20 cellular contexts compared by ENCODE assay signal in genomic region chr20:56157530-56158203, GRCh38.
A peak's percentile ranks its signal among the peaks of the same experiment; 100 is the strongest.
DNase-seq lines count a peak whose midpoint lies in the region.
"Had no signal": no experiment of that assay in that cellular context is flagged by ENCODE, and none has a peak within 500 bp of the region (broad histone marks: within the 10 kb centered on the region; RNA-seq: fewer than 3 reads in every experiment).

No MANE protein-coding gene starts in this region.

- no peaks in the 10 kb centered on the region for H3K27me3 ChIP-seq in iPS-20b (ENCODE audit: insufficient read depth, low read length)
- peaks cover 0 to 5% (median 0%) of the 10 kb centered on the region in 3 experiments for H3K27me3 ChIP-seq in neuronal stem cell (ENCODE audit: control insufficient read depth in 3 of 3, insufficient read depth in 3 of 3, low read depth in 1 of 3, low read length in 3 of 3)
- H3K27me3 ChIP-seq: BE2C had no signal

- H3K9me3 ChIP-seq in iPS-20b (ENCODE audit: insufficient read depth, low read depth, low read length) = no peaks in the 10 kb centered on the region
- peaks cover 0 to 1% of the 10 kb centered on the region in 2 donors for H3K9me3 ChIP-seq in neuronal stem cell (replicated peaks in 1 of 2; ENCODE audit: control insufficient read depth in 2 of 2, insufficient read depth in 1 of 2, low read depth in 1 of 2, low read length in 2 of 2)
- H3K9me3 ChIP-seq: BE2C had no signal

- H3K79me1 ChIP-seq in neuronal stem cell (ENCODE audit: low read depth, low read length) = no peaks in the 10 kb centered on the region

- H3K9ac ChIP-seq in iPS-20b (ENCODE audit: low read depth, low read length) (no peak overlapping the region), neuronal stem cell (ENCODE audit: low read depth, low read length, poor library complexity) (no peak overlapping the region)

- H3K4me3 ChIP-seq in iPS-20b (ENCODE audit: low read length) = peak overlapping the region; percentile 26; the same call in 1 of the 2 replicates
- no peak overlapping the region for H3K4me3 ChIP-seq in neuronal stem cell (ENCODE audit: low read length in 2 of 2)

- DNase-seq in DMS153 treated with DMSO at 0.1 percent for 48 hours (lab: John Stamatoyannopoulos, UW; ENCODE audit: unreplicated experiment) (peak; percentile 75), NCI-H69 (lab: John Stamatoyannopoulos, UW) (peak; percentile 7), neuronal stem cell (ENCODE audit: low spot score) (no peak), mucosa of gallbladder (ENCODE audit: low spot score) (no peak), T1000 (lab: John Stamatoyannopoulos, UW) (no peak), T-helper 2 cell (no peak)
- DNase-seq: ACHN; BE2C; C1 segment of cervical spinal cord; CD4-positive, CD25-positive, alpha-beta regulatory T cell; CD8-positive, alpha-beta memory T cell; COR-L47; DMS 273 treated with DMSO at 0.1 percent for 48 hours; DMS79; GDM1; GOT3; H7; HFFc6; IMR-90 had no signal

- no peak overlapping the region for H2BK15ac ChIP-seq in neuronal stem cell (ENCODE audit: low read length)

- H3K4me1 ChIP-seq in iPS-20b (ENCODE audit: insufficient read depth, low read length) (peaks cover 12% of the 10 kb centered on the region; the same call in 1 of the 2 replicates), neuronal stem cell (ENCODE audit: control insufficient read depth in 2 of 2, insufficient read depth in 1 of 2, low read depth in 1 of 2, low read length in 2 of 2) (peaks cover 0 to 6% of the 10 kb centered on the region in 2 donors)
- H3K4me1 ChIP-seq: BE2C had no signal

- no CpG with 5 or more reads among the region's 12 CpGs for WGBS in neuronal stem cell (ENCODE audit: extremely low coverage in 2 of 2, insufficient read length in 2 of 2, insufficient replicate concordance in 1 of 2), 2 donors

- no peaks in the 10 kb centered on the region for H3K36me3 ChIP-seq in iPS-20b (ENCODE audit: insufficient read depth, low read depth, low read length)
- H3K36me3 ChIP-seq in neuronal stem cell (replicated peaks in 1 of 2; ENCODE audit: control insufficient read depth in 2 of 2, insufficient read depth in 2 of 2, low read length in 2 of 2) = no peaks in the 10 kb centered on the region
- H3K36me3 ChIP-seq: BE2C had no signal

- no peak overlapping the region for H3K4me2 ChIP-seq in neuronal stem cell (ENCODE audit: insufficient read depth, low read length, poor library complexity, severe bottlenecking)

- H3K27ac ChIP-seq in iPS-20b (ENCODE audit: low read length) = no peak overlapping the region
- H3K27ac ChIP-seq in neuronal stem cell (replicated peaks; ENCODE audit: low read length) = no peak overlapping the region

- no peak overlapping the region for H2BK5ac ChIP-seq in neuronal stem cell (ENCODE audit: low read length)

- H4K8ac ChIP-seq in neuronal stem cell (ENCODE audit: low read depth, low read length) = no peak overlapping the region

- peak overlapping the region; percentile 16 for H2BK120ac ChIP-seq in neuronal stem cell (ENCODE audit: low read depth, low read length)

- no peak overlapping the region for H2BK12ac ChIP-seq in neuronal stem cell (ENCODE audit: low read length)

- no peak overlapping the region for H2AK5ac ChIP-seq in neuronal stem cell (ENCODE audit: low read depth, low read length)

- no peak overlapping the region for H3K23ac ChIP-seq in neuronal stem cell (ENCODE audit: low read depth, low read length, poor library complexity)

- no peak overlapping the region for H2AFZ ChIP-seq in neuronal stem cell (ENCODE audit: low read length)

- no peak overlapping the region for H3K4ac ChIP-seq in neuronal stem cell (ENCODE audit: low read length)

- no peak overlapping the region for H3K14ac ChIP-seq in neuronal stem cell (ENCODE audit: low read length)

- H3K18ac ChIP-seq in neuronal stem cell (ENCODE audit: low read length) = no peak overlapping the region

- H4K91ac ChIP-seq in neuronal stem cell (ENCODE audit: low read depth, low read length, poor library complexity) = no peak overlapping the region

Comparison
In these comparisons a context has a peak if more than half of its experiments do, and no peak if none do; other contexts are left out.
1. DNase-seq: peak in DMS153 treated with DMSO at 0.1 percent for 48 hours (single experiment) and NCI-H69 (single experiment); none in neuronal stem cell (single experiment), mucosa of gallbladder (single experiment), T1000 (single experiment) and T-helper 2 cell (0 of 5).